8 cellular contexts compared by ENCODE assay signal in the genomic region with DNA sequence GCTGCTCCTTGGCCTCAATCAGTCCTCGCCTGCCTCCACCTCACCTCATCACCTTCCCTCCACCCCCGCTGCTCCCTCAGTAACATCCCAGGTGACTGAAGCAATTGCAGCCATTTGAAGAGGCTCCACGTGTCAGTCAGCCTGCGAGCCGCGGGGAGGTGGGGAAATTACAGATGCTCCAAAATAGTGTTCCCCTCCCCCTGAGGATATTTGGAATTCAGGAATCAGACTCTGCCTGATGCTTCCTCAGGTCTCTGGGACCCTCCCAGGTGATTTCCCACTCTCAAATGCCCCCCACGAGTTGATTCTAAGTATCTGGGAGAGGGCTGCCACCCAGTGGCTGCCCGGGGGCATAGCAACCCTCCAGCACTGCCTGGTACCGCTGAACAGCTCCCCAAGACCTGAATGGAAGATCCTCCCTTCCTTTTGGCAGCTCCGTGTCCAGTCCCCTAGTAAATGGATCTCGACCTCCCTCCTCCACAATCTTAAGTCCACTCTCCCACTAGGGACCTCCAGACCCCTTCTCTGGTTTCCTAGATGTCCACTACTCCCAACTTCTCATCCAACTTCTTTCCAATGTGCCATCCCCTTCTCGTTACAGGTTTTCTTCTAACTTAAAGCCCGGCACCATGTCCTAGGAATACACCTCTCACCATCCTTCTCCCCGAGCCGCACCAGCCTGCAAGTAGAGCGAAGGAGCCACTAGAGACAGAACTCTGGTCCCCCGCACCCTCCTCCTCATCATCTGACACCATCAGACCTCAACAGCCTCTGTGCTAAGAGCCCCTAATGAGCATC. TPM values are rescaled to one million over a fixed set of nuclear protein-coding genes. Genes with fewer than 3 reads are reported as not detected.
DNase-seq lines count a peak whose midpoint lies in the region; ATAC-seq and TF ChIP-seq lines count a peak whose summit lies in the region.

No MANE protein-coding gene starts in this region.

- ATAC-seq in DND-41 (ENCODE audit: insufficient read depth, low read depth) (peak; percentile 25; the same call in 1 of the 3 replicates), left ventricle myocardium superior (peak; percentile 59), GM21717 (IDR thresholded peaks at IDR 0.05; ENCODE audit: unreplicated experiment) (no peak), HG03196 (IDR thresholded peaks at IDR 0.05; ENCODE audit: unreplicated experiment) (no peak)

- peaks cover 45% of the 10 kb centered on the region for H3K27me3 ChIP-seq in DND-41 (ENCODE audit: insufficient read depth, low read length, poor library complexity)
- peaks cover 96% of the 10 kb centered on the region for H3K27me3 ChIP-seq in HUES64 (ENCODE audit: insufficient read depth, low read length)

- H3K27ac ChIP-seq in DND-41 (ENCODE audit: low read length) (no peak overlapping the region), HUES64 (ENCODE audit: low read depth, low read length) (no peak overlapping the region)

- peaks cover 43% of the 10 kb centered on the region for H3K4me1 ChIP-seq in DND-41 (ENCODE audit: insufficient read depth, low read length)
- H3K4me1 ChIP-seq in HUES64 (ENCODE audit: insufficient read depth, low read length), result peaks cover 4% of the 10 kb centered on the region; the same call in 1 of the 2 replicates

- H3K4me2 ChIP-seq in DND-41 (ENCODE audit: insufficient read depth, low read length), result peak overlapping the region; percentile 89

- H3K36me3 ChIP-seq in DND-41 (ENCODE audit: insufficient read depth, low read length) (no peaks in the 10 kb centered on the region), HUES64 (ENCODE audit: insufficient read depth, low read length) (no peaks in the 10 kb centered on the region)

- TF ChIP-seq CTCF in DND-41 (IDR thresholded peaks at IDR 0.05; ENCODE audit: borderline replicate concordance, extremely low read depth, low read length, poor library complexity, severe bottlenecking) (peak; percentile 96), retinal pigment epithelial cell (conservative IDR thresholded peaks at IDR 0.05; ENCODE audit: low read depth, low read length) (peak; percentile 97)

- H2AFZ ChIP-seq in DND-41 (ENCODE audit: low read depth, low read length), result no peak overlapping the region

- no peaks in the 10 kb centered on the region for H3K9me3 Mint-ChIP-seq in activated naive CD8-positive, alpha-beta T cell treated with anti-CD3 and anti-CD28 coated beads for 36 hours

- H4K20me1 ChIP-seq in DND-41 (ENCODE audit: insufficient read depth, low read length), result peaks cover 8% of the 10 kb centered on the region; the same call in 1 of the 2 replicates

- H3K27ac Mint-ChIP-seq in activated naive CD8-positive, alpha-beta T cell treated with anti-CD3 and anti-CD28 coated beads for 36 hours, result peak overlapping the region; percentile 44

- intact Hi-C loops in left ventricle myocardium superior (cut with micrococcal nuclease), result loop anchor here (5.0 kb wide), 1 partner anchor 89 kb away; no protein-coding TSS in a partner anchor

- H3K79me2 ChIP-seq in DND-41 (ENCODE audit: insufficient read depth, low read length), result no peaks in the 10 kb centered on the region

- peaks cover 29% of the 10 kb centered on the region for H3K27me3 Mint-ChIP-seq in activated naive CD8-positive, alpha-beta T cell treated with anti-CD3 and anti-CD28 coated beads for 36 hours

- H3K4me3 ChIP-seq in DND-41 (ENCODE audit: low read depth in 1 of 2, low read length in 2 of 2) (no peak overlapping the region), HUES64 (ENCODE audit: low read length) (peak overlapping the region; percentile 69; the same call in 1 of the 2 replicates), retinal pigment epithelial cell (ENCODE audit: low read length) (no peak overlapping the region)

- no peak overlapping the region for H3K9ac ChIP-seq in DND-41 (ENCODE audit: low read depth, low read length)
- H3K9ac ChIP-seq in HUES64 (ENCODE audit: low read depth, low read length), result no peak overlapping the region

- peak overlapping the region; percentile 14 for H3K4me3 Mint-ChIP-seq in activated naive CD8-positive, alpha-beta T cell treated with anti-CD3 and anti-CD28 coated beads for 36 hours

- peaks cover 44% of the 10 kb centered on the region for H3K4me1 Mint-ChIP-seq in activated naive CD8-positive, alpha-beta T cell treated with anti-CD3 and anti-CD28 coated beads for 36 hours

- DNase-seq in DND-41 (peak; percentile 57), SHP77 (lab: John Stamatoyannopoulos, UW) (peak; percentile 29 to 43), left ventricle myocardium superior (peak; percentile 61), retinal pigment epithelial cell (ENCODE audit: low read depth) (no peak)
- peak; percentile 57 for DNase-seq in activated naive CD8-positive, alpha-beta T cell treated with anti-CD3 and anti-CD28 coated beads for 36 hours

- WGBS in HUES64, result 11% methylated on average over 17 of the region's 17 CpGs

- H3K9me3 ChIP-seq in DND-41 (ENCODE audit: insufficient read depth, low read length, severe bottlenecking), result no peaks in the 10 kb centered on the region
- H3K9me3 ChIP-seq in HUES64 (ENCODE audit: insufficient read depth, low read depth, low read length), result no peaks in the 10 kb centered on the region

- H3K36me3 Mint-ChIP-seq in activated naive CD8-positive, alpha-beta T cell treated with anti-CD3 and anti-CD28 coated beads for 36 hours, result peaks cover under 1% of the 10 kb centered on the region

RNA-seq across cellular contexts. Expression of a gene that starts 1.4 kb away (rescaled TPM):
- polyA plus RNA-seq in HUES64 (2013, experiment 1 of 2), result 3.3 TPM
- 4.5 TPM for polyA plus RNA-seq in HUES64 (2013, experiment 2 of 2)
- 10 to 100 TPM; 10.8 TPM for total RNA-seq in activated naive CD8-positive, alpha-beta T cell treated with anti-CD3 and anti-CD28 coated beads for 36 hours
- 0.99 TPM for total RNA-seq in left ventricle myocardium superior

RNA-seq across cellular contexts. Expression of a gene that starts 29.1 kb away (rescaled TPM):
- polyA plus RNA-seq in HUES64 (2013, experiment 1 of 2), result 134 TPM
- polyA plus RNA-seq in HUES64 (2013, experiment 2 of 2), result 125 TPM
- 10 to 100 TPM; 65.8 to 74.8 TPM for total RNA-seq in activated naive CD8-positive, alpha-beta T cell treated with anti-CD3 and anti-CD28 coated beads for 36 hours
- total RNA-seq in left ventricle myocardium superior, result 17.2 TPM

RNA-seq across cellular contexts. Expression of a gene that starts 30.7 kb away (rescaled TPM):
- 33.0 TPM for polyA plus RNA-seq in HUES64 (2013, experiment 1 of 2)
- polyA plus RNA-seq in HUES64 (2013, experiment 2 of 2), result 43.9 TPM
- 100 to 1,000 TPM; 111 to 119 TPM for total RNA-seq in activated naive CD8-positive, alpha-beta T cell treated with anti-CD3 and anti-CD28 coated beads for 36 hours
- 3.4 TPM for total RNA-seq in left ventricle myocardium superior

RNA-seq across cellular contexts. Expression of a gene that starts 47.8 kb away (rescaled TPM):
- polyA plus RNA-seq in HUES64 (2013, experiment 1 of 2), result 0.60 TPM
- 0.19 TPM for polyA plus RNA-seq in HUES64 (2013, experiment 2 of 2)
- under 1 TPM; 0.39 to 0.86 TPM for total RNA-seq in activated naive CD8-positive, alpha-beta T cell treated with anti-CD3 and anti-CD28 coated beads for 36 hours
- total RNA-seq in left ventricle myocardium superior, result 33.9 TPM

RNA-seq across cellular contexts. Expression of a gene that starts 56.0 kb away (rescaled TPM):
- 28.8 TPM for polyA plus RNA-seq in HUES64 (2013, experiment 1 of 2)
- polyA plus RNA-seq in HUES64 (2013, experiment 2 of 2), result 30.6 TPM
- 10 to 100 TPM; 48.3 to 49.2 TPM for total RNA-seq in activated naive CD8-positive, alpha-beta T cell treated with anti-CD3 and anti-CD28 coated beads for 36 hours
- total RNA-seq in left ventricle myocardium superior, result 237 TPM

Comparison
In these comparisons a context has a peak if more than half of its experiments do, and no peak if none do; other contexts are left out.
1. ATAC-seq: peak in DND-41 (single experiment) and left ventricle myocardium superior (single experiment); none in GM21717 (single experiment) and HG03196 (single experiment).
2. RNA of a gene that starts 30.7 kb away (total RNA-seq): 111 to 119 TPM in activated naive CD8-positive, alpha-beta T cell treated with anti-CD3 and anti-CD28 coated beads for 36 hours; 3.4 TPM in left ventricle myocardium superior (single experiment); every median in the first group is over 10 times any median in the second.